ENCODE assay signal across 8 cellular contexts in the genomic region with DNA sequence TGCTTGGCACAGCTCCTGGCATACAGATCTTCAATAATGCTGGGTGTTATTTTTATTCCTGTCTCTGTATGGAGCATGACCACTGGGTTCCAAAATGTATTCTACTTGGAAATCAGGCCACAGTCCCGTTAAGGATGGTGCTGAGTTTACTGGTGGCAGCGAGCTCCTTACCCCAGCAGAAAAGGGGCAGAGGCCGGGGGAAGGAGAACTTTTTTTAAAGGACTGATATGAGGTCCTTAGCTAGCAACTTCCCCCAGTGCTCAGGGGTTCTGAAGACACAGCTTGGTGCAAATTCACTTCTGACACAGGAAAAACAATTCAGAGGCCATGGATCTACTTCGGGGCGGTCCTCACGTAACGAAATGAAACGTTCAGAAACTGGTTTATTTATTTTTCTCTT. TPM values are rescaled to one million over a fixed set of nuclear protein-coding genes. Genes with fewer than 3 reads are reported as not detected.
DNase-seq lines count a peak whose midpoint lies in the region; ATAC-seq and TF ChIP-seq lines count a peak whose summit lies in the region.

No MANE protein-coding gene starts in this region.

- CTCF ChIA-PET in Calu3 (lab: Charles Lee) (interaction anchor here (1.4 kb wide), 1 partner anchor 39 kb away, joined by 5 read pairs; no protein-coding TSS in a partner anchor), mammary epithelial cell (lab: Charles Lee; ENCODE audit: low non-redundant PET) (interaction anchor here (0.6 kb wide), 2 partner anchors 676 to 1107 kb away, joined by 3 to 5 read pairs; no protein-coding TSS in a partner anchor)

- H3K9me3 ChIP-seq in HUES64 (ENCODE audit: insufficient read depth, low read depth, low read length) (no peaks in the 10 kb centered on the region), mammary epithelial cell (replicated peaks; ENCODE audit: insufficient read depth, low read length) (peaks cover 5% of the 10 kb centered on the region)

- peaks cover 14% of the 10 kb centered on the region; the same call in 1 of the 2 replicates for H3K4me1 ChIP-seq in HUES64 (ENCODE audit: insufficient read depth, low read length)
- H3K4me1 ChIP-seq in mammary epithelial cell (ENCODE audit: insufficient read depth, low read length): peaks cover 10% of the 10 kb centered on the region

- TF ChIP-seq CTCF in Calu3 (IDR thresholded peaks at IDR 0.05; ENCODE audit: unreplicated experiment) (no peak), mammary epithelial cell (conservative IDR thresholded peaks at IDR 0.05 in 1 of 2, IDR thresholded peaks at IDR 0.05 in 1 of 2; ENCODE audit: extremely low read depth in 1 of 2, insufficient read depth in 1 of 2, low read depth in 1 of 2, low read length in 2 of 2) (no peak), mesothelial cell of epicardium (IDR thresholded peaks at IDR 0.05; ENCODE audit: unreplicated experiment) (no peak)

- 13% methylated on average over 8 of the region's 8 CpGs for WGBS in HUES64
- 3% methylated on average over 8 of the region's 8 CpGs for WGBS in mammary epithelial cell (ENCODE audit: low coverage, missing lambda C conversion rate)

- H3K4me3 Mint-ChIP-seq in Calu3 (ENCODE audit: low read depth, unreplicated experiment): peak overlapping the region; percentile 80
- H3K4me3 Mint-ChIP-seq in mesothelial cell of epicardium: peak overlapping the region; percentile 94

- no peaks in the 10 kb centered on the region for H3K27me3 ChIP-seq in HUES64 (ENCODE audit: insufficient read depth, low read length)
- H3K27me3 ChIP-seq in mammary epithelial cell (ENCODE audit: insufficient read depth, low read length): no peaks in the 10 kb centered on the region

- intact Hi-C loops in Calu3 (cut with micrococcal nuclease; ENCODE audit: unreplicated experiment): no loop called here
- intact Hi-C loops in mammary epithelial cell (cut with micrococcal nuclease): no loop called here

- peaks cover 50% of the 10 kb centered on the region for H3K79me2 ChIP-seq in mammary epithelial cell (ENCODE audit: insufficient read depth, low read length)

- H3K36me3 Mint-ChIP-seq in Calu3 (ENCODE audit: insufficient read depth, unreplicated experiment) (peaks cover 36% of the 10 kb centered on the region), mesothelial cell of epicardium (peaks cover 24% of the 10 kb centered on the region)

- H3K9me3 Mint-ChIP-seq in Calu3 (ENCODE audit: low read depth, unreplicated experiment) (no peaks in the 10 kb centered on the region), mesothelial cell of epicardium (peaks cover under 1% of the 10 kb centered on the region)

- H4K20me1 ChIP-seq in mammary epithelial cell (ENCODE audit: insufficient read depth, low read length): no peaks in the 10 kb centered on the region

- H3K27ac ChIP-seq in HUES64 (ENCODE audit: low read depth, low read length) (no peak overlapping the region; the same call in 1 of the 2 replicates), mammary epithelial cell (ENCODE audit: insufficient read depth, low read depth, low read length) (peak overlapping the region; percentile 74)

- H3K27me3 Mint-ChIP-seq in Calu3 (ENCODE audit: unreplicated experiment) (no peaks in the 10 kb centered on the region), mesothelial cell of epicardium (ENCODE audit: low read depth) (no peaks in the 10 kb centered on the region)

- DNase-seq in Calu3 (no peak), mammary epithelial cell (no peak), mesothelial cell of epicardium (ENCODE audit: low spot score in 2 of 2, unreplicated experiment in 2 of 2) (no peak), EL (no peak), KG1 (lab: John Stamatoyannopoulos, UW) (no peak)

- BruUV-seq in Calu3 (replicated peaks; lab: Mats Ljungman, UMichigan): TSS peak; percentile 36
- BruUV-seq in mammary epithelial cell (replicated peaks; lab: Mats Ljungman, UMichigan): TSS peak; percentile 25

- peak overlapping the region; percentile 87 for H3K4me3 ChIP-seq in HUES64 (ENCODE audit: low read length)
- H3K4me3 ChIP-seq in mammary epithelial cell (replicated peaks in 1 of 3; ENCODE audit: insufficient read depth in 1 of 3, low read depth in 2 of 3, low read length in 3 of 3): peak overlapping the region; percentile 50 to 81 (median 62)

- peaks cover 12% of the 10 kb centered on the region for H3K4me1 Mint-ChIP-seq in Calu3 (ENCODE audit: low read depth, unreplicated experiment)
- H3K4me1 Mint-ChIP-seq in mesothelial cell of epicardium: peaks cover 41% of the 10 kb centered on the region

- H3K36me3 ChIP-seq in HUES64 (ENCODE audit: insufficient read depth, low read length) (peaks cover 27% of the 10 kb centered on the region), mammary epithelial cell (ENCODE audit: insufficient read depth, low read length) (peaks cover 12% of the 10 kb centered on the region)

- dilution Hi-C loops in mammary epithelial cell (cut with HindIII; ENCODE audit: low sequenced_read_pairs): loop anchor here (5.0 kb wide), 1 partner anchor 48 kb away; no protein-coding TSS in a partner anchor

- H3K9ac ChIP-seq in HUES64 (ENCODE audit: low read depth, low read length) (peak overlapping the region; percentile 85), mammary epithelial cell (ENCODE audit: insufficient read depth, low read length) (peak overlapping the region; percentile 79)

- peak overlapping the region; percentile 77 for H3K27ac Mint-ChIP-seq in Calu3 (ENCODE audit: unreplicated experiment)
- peak overlapping the region; percentile 95 for H3K27ac Mint-ChIP-seq in mesothelial cell of epicardium

- H2AFZ ChIP-seq in mammary epithelial cell (ENCODE audit: low read depth, low read length): peak overlapping the region; percentile 88

- in situ Hi-C loops in mammary epithelial cell (cut with MboI; ENCODE audit: low sequenced_read_pairs in 2 of 2): no loop called here

- ATAC-seq in esophagus mucosa (no peak), HG02852 (IDR thresholded peaks at IDR 0.05; ENCODE audit: unreplicated experiment) (no peak)

- H3K4me2 ChIP-seq in mammary epithelial cell (ENCODE audit: insufficient read depth, low read depth, low read length): peak overlapping the region; percentile 81

RNA-seq across cellular contexts. Expression of gene RDH14, which starts 0.9 kb away (rescaled TPM):
- 17.1 and 17.7 TPM in 2 replicates for total RNA-seq in Calu3 (2022)
- 23.4 TPM for polyA plus RNA-seq in HUES64 (2013, experiment 1 of 2)
- polyA plus RNA-seq in HUES64 (2013, experiment 2 of 2): 22.3 TPM
- 10 to 100 TPM; 19.5 to 20.0 TPM for total RNA-seq in mammary epithelial cell
- 16.4 TPM for polyA plus RNA-seq in mammary epithelial cell
- polyA minus RNA-seq in mammary epithelial cell: 5.7 TPM
- 20.5 to 25.1 TPM (median 22.3 TPM) in 3 replicates for total RNA-seq in mesothelial cell of epicardium
- 11.2 TPM for total RNA-seq in esophagus mucosa

RNA-seq across cellular contexts. Expression of gene NT5C1B, which starts 29.8 kb away (rescaled TPM):
- total RNA-seq in Calu3 (2022) (not detected in 2 replicates), mammary epithelial cell (under 1 TPM in 1 of 2 donors, not detected in 1; 0.17 TPM), mesothelial cell of epicardium (0.29 TPM in 1 of 3 replicates, not detected in the others), esophagus mucosa (not detected)
- not detected for polyA plus RNA-seq in HUES64 (2013, experiment 1 of 2)
- polyA plus RNA-seq in HUES64 (2013, experiment 2 of 2): not detected
- polyA plus RNA-seq in mammary epithelial cell: not detected
- polyA minus RNA-seq in mammary epithelial cell: not detected
